27 cellular contexts compared by ENCODE assay signal in genomic region chr12:126727218-126727601, GRCh38.
A peak's percentile ranks its signal among the peaks of the same experiment; 100 is the strongest.
DNase-seq lines count a peak whose midpoint lies in the region; ATAC-seq and TF ChIP-seq lines count a peak whose summit lies in the region.
"Had no signal": no experiment of that assay in that cellular context is flagged by ENCODE, and none has a peak within 500 bp of the region (broad histone marks: within the 10 kb centered on the region; RNA-seq: fewer than 3 reads in every experiment).

No MANE protein-coding gene starts in this region.

- no peak overlapping the region for H4K8ac ChIP-seq in trophoblast cell (ENCODE audit: low read depth, low read length)

- H3K9me3 ChIP-seq in iPS-18a (ENCODE audit: control insufficient read depth, low read depth, low read length) (peaks cover 13% of the 10 kb centered on the region), trophoblast cell (ENCODE audit: insufficient read depth, low read depth, low read length) (peaks cover 6% of the 10 kb centered on the region)
- H3K9me3 ChIP-seq: Caco-2, MG63 had no signal

- H3K4me1 ChIP-seq in iPS-18a (ENCODE audit: control insufficient read depth, low read depth, low read length) (no peaks in the 10 kb centered on the region), trophoblast cell (ENCODE audit: control insufficient read depth in 1 of 2, insufficient read depth in 2 of 2, low read length in 2 of 2) (peaks cover 6 to 11% of the 10 kb centered on the region in 2 experiments)
- H3K4me1 ChIP-seq: BLaER1, Caco-2 had no signal

- no peaks in the 10 kb centered on the region for H3K79me2 ChIP-seq in trophoblast cell (ENCODE audit: control insufficient read depth, insufficient read depth, low read length, poor library complexity)

- H3K4me3 ChIP-seq in dorsolateral prefrontal cortex (peak overlapping the region in 42 of 59 donors; percentile 2 to 53 (median 30)), iPS-18a (ENCODE audit: low read length) (peak overlapping the region; percentile 51), trophoblast cell (ENCODE audit: low read depth, low read length) (no peak overlapping the region)
- H3K4me3 ChIP-seq: BLaER1, GM12878, K562, MG63 had no signal

- H3K23ac ChIP-seq in trophoblast cell (ENCODE audit: low read length): no peak overlapping the region

- H4K12ac ChIP-seq in trophoblast cell (ENCODE audit: low read depth, low read length): no peak overlapping the region

- no peaks in the 10 kb centered on the region for H3K36me3 ChIP-seq in iPS-18a (ENCODE audit: control insufficient read depth, low read depth, low read length)
- H3K36me3 ChIP-seq in trophoblast cell (ENCODE audit: control insufficient read depth in 1 of 2, insufficient read depth in 2 of 2, low read length in 2 of 2): no peaks in the 10 kb centered on the region
- H3K36me3 ChIP-seq: BLaER1, MG63 had no signal

- no peak overlapping the region for H4K91ac ChIP-seq in trophoblast cell (ENCODE audit: low read depth, low read length)

- no peak overlapping the region for H3K18ac ChIP-seq in trophoblast cell (ENCODE audit: low read length)

- H3K4me2 ChIP-seq in trophoblast cell (ENCODE audit: low read length): peak overlapping the region; percentile 58
- H3K4me2 ChIP-seq: BLaER1 had no signal

- H2AFZ ChIP-seq in trophoblast cell (ENCODE audit: insufficient read depth, low read length, poor library complexity): no peak overlapping the region

- no peak overlapping the region for H2AK5ac ChIP-seq in trophoblast cell (ENCODE audit: low read length)

- H3K27me3 ChIP-seq in dorsolateral prefrontal cortex (peaks cover 0 to 70% (median 42%) of the 10 kb centered on the region in 45 donors), iPS-18a (ENCODE audit: control insufficient read depth, insufficient read depth, low read length) (peaks cover 40% of the 10 kb centered on the region), trophoblast cell (ENCODE audit: insufficient read depth, low read length) (peaks cover 26% of the 10 kb centered on the region)
- H3K27me3 ChIP-seq: BLaER1 had no signal

- H2BK12ac ChIP-seq in trophoblast cell (ENCODE audit: low read length): no peak overlapping the region

- peak; percentile 35 for DNase-seq in NCI-H345 (lab: John Stamatoyannopoulos, UW)
- DNase-seq in NCI-H345 treated with DMSO at 0.1 percent for 48 hours (lab: John Stamatoyannopoulos, UW; ENCODE audit: unreplicated experiment): no peak
- no peak for DNase-seq in dorsolateral prefrontal cortex
- DNase-seq in trophoblast cell: no peak
- DNase-seq in activated CD8-positive, alpha-beta memory T cell treated with anti-CD3 and anti-CD28 coated beads, Interleukin-2, amount 50 U/mL, for 48 hours: no peak
- DNase-seq in UCSD-AML1 (lab: John Stamatoyannopoulos, UW; ENCODE audit: unreplicated experiment): no peak
- DNase-seq: ACHN; Caco-2; CD4-positive, alpha-beta T cell; DMS 273 treated with DMSO at 0.1 percent for 48 hours; DMS79 treated with DMSO at 0.1 percent for 48 hours; HCEC 1CT; MG63; NCI-H1092; NCI-H1436; NCI-H1930; NCI-H524; NCI-H82; PC-3; SHP77 had no signal

- peaks cover 4% of the 10 kb centered on the region for H3K79me1 ChIP-seq in trophoblast cell (ENCODE audit: low read length)

- intact Hi-C loops in dorsolateral prefrontal cortex (cut with DNase I): no loop called here

- no peak overlapping the region for H3K14ac ChIP-seq in trophoblast cell (ENCODE audit: low read length)

- no peak for TF ChIP-seq CTCF in dorsolateral prefrontal cortex (IDR thresholded peaks at IDR 0.05 in 54 of 56, conservative IDR thresholded peaks at IDR 0.05 in 2 of 56; ENCODE audit: low read depth in 1 of 56, partially characterized antibody in 56 of 56)

- H3K9ac ChIP-seq in iPS-18a (ENCODE audit: low read length) (no peak overlapping the region), trophoblast cell (ENCODE audit: low read length) (no peak overlapping the region)
- H3K9ac ChIP-seq: BLaER1 had no signal

- no peak overlapping the region for H3K27ac ChIP-seq in dorsolateral prefrontal cortex
- no peak overlapping the region for H3K27ac ChIP-seq in iPS-18a (ENCODE audit: low read length)
- no peak overlapping the region for H3K27ac ChIP-seq in trophoblast cell (ENCODE audit: low read depth, low read length)
- H3K27ac ChIP-seq: 22Rv1, BLaER1 had no signal

- H2BK120ac ChIP-seq in trophoblast cell (ENCODE audit: insufficient read depth, low read length, poor library complexity): no peak overlapping the region

- H2BK5ac ChIP-seq in trophoblast cell (ENCODE audit: low read depth, low read length, poor library complexity): no peak overlapping the region

- H3K4ac ChIP-seq in trophoblast cell (ENCODE audit: low read depth, low read length): no peak overlapping the region

- ATAC-seq in HG02798 (IDR thresholded peaks at IDR 0.05; ENCODE audit: poor library complexity, unreplicated experiment): no peak
- ATAC-seq: GM12878, HepG2, K562, PC-3 had no signal

- no CpG with 5 or more reads among the region's 11 CpGs for WGBS in trophoblast cell (ENCODE audit: extremely low coverage, insufficient coverage, insufficient read length)
